3 cellular contexts compared by ENCODE assay signal in genomic region chr7:121036776-121037175, GRCh38. TPM values are rescaled to one million over a fixed set of nuclear protein-coding genes. Genes with fewer than 3 reads are reported as not detected.
"Had no signal": no experiment of that assay in that cellular context is flagged by ENCODE, and none has a peak within 500 bp of the region (broad histone marks: within the 10 kb centered on the region; RNA-seq: fewer than 3 reads in every experiment).

No MANE protein-coding gene starts in this region.

RNA-seq across cellular contexts. Expression of gene CPED1, which starts 48.3 kb away (rescaled TPM):
- total RNA-seq: naive thymus-derived CD8-positive, alpha-beta T cell; natural killer cell treated with Interleukin-12 subunit alpha and Interleukin-12 subunit beta and Interleukin-15 and Interleukin-18, amount 100 ng/mL, for 72 hours had no signal
- polyA plus RNA-seq: naive thymus-derived CD8-positive, alpha-beta T cell; neural cell had no signal
